Comparison of ENCODE assay signal across 9 cellular contexts in genomic region chr3:154904328-154904727, GRCh38.
DNase-seq lines count a peak whose midpoint lies in the region; ATAC-seq and TF ChIP-seq lines count a peak whose summit lies in the region.
"Had no signal": no experiment of that assay in that cellular context is flagged by ENCODE, and none has a peak within 500 bp of the region (broad histone marks: within the 10 kb centered on the region; RNA-seq: fewer than 3 reads in every experiment).

No MANE protein-coding gene starts in this region.

- no peak for TF ChIP-seq EP300 in esophagus muscularis mucosa (IDR thresholded peaks at IDR 0.05)

- no peak for TF ChIP-seq POLR2A in esophagus muscularis mucosa (IDR thresholded peaks at IDR 0.05; ENCODE audit: low read depth)

- no peaks in the 10 kb centered on the region for H3K4me1 Mint-ChIP-seq in nephron progenitor cell

- H3K4me1 ChIP-seq in Karpas-422 (ENCODE audit: low read length) (no peaks in the 10 kb centered on the region), mammary epithelial cell (ENCODE audit: insufficient read depth, low read length) (no peaks in the 10 kb centered on the region), esophagus muscularis mucosa (no peaks in the 10 kb centered on the region)

- H3K27me3 ChIP-seq in GM06990 (replicated peaks; ENCODE audit: control insufficient read depth, insufficient read depth, low read length) (no peaks in the 10 kb centered on the region), Karpas-422 (ENCODE audit: low read length) (no peaks in the 10 kb centered on the region), mammary epithelial cell (ENCODE audit: insufficient read depth, low read length) (peaks cover 3% of the 10 kb centered on the region), esophagus muscularis mucosa (no peaks in the 10 kb centered on the region)

- H3K4me3 ChIP-seq in GM06990 (replicated peaks; ENCODE audit: low read depth, low read length), result no peak overlapping the region
- H3K4me3 ChIP-seq in Karpas-422 (ENCODE audit: low read length), result no peak overlapping the region
- H3K4me3 ChIP-seq in mammary epithelial cell (replicated peaks in 1 of 3; ENCODE audit: insufficient read depth in 1 of 3, low read depth in 2 of 3, low read length in 3 of 3), result no peak overlapping the region
- no peak overlapping the region for H3K4me3 ChIP-seq in esophagus muscularis mucosa

- no TSS peak for BruUV-seq in mammary epithelial cell (replicated peaks; lab: Mats Ljungman, UMichigan)

- WGBS in mammary epithelial cell (ENCODE audit: low coverage, missing lambda C conversion rate), result 29% methylated on average over 2 of the region's 2 CpGs
- WGBS in esophagus muscularis mucosa, result 45% methylated on average over 2 of the region's 2 CpGs

- H3K9me3 Mint-ChIP-seq in nephron progenitor cell, result peaks cover 20% of the 10 kb centered on the region

- H4K20me1 ChIP-seq in Karpas-422 (ENCODE audit: insufficient read depth, low read depth, low read length) (no peaks in the 10 kb centered on the region), mammary epithelial cell (ENCODE audit: insufficient read depth, low read length) (no peaks in the 10 kb centered on the region)

- peaks cover 2% of the 10 kb centered on the region for H3K36me3 Mint-ChIP-seq in nephron progenitor cell (ENCODE audit: low read depth)

- no peak overlapping the region for H3K4me3 Mint-ChIP-seq in nephron progenitor cell
- H3K4me3 Mint-ChIP-seq: activated CD8-positive, alpha-beta T cell treated with anti-CD3 and anti-CD28 coated beads for 36 hours had no signal

- H2AFZ ChIP-seq in Karpas-422 (ENCODE audit: low read length) (no peak overlapping the region), mammary epithelial cell (ENCODE audit: low read depth, low read length) (peak overlapping the region; percentile 34)

- DNase-seq in GM06990 (ENCODE audit: extremely low read depth, insufficient read length) (no peak), Karpas-422 (peak; percentile 75), mammary epithelial cell (peak; percentile 9), nephron progenitor cell (peak; percentile 3), esophagus muscularis mucosa (ENCODE audit: extremely low spot score) (no peak)
- DNase-seq: activated CD8-positive, alpha-beta T cell treated with anti-CD3 and anti-CD28 coated beads for 36 hours; stimulated activated CD8-positive, alpha-beta memory T cell treated with anti-CD3 and anti-CD28 coated beads, Interleukin-4, amount 100 ng/mL, for 48 hours had no signal

- peaks cover 2% of the 10 kb centered on the region for H3K27me3 Mint-ChIP-seq in nephron progenitor cell (ENCODE audit: low read depth, poor library complexity)
- H3K27me3 Mint-ChIP-seq: activated CD8-positive, alpha-beta T cell treated with anti-CD3 and anti-CD28 coated beads for 36 hours had no signal

- CTCF ChIA-PET in mammary epithelial cell (lab: Charles Lee; ENCODE audit: low non-redundant PET), result interaction anchor here (0.7 kb wide), 1 partner anchor 109 kb away, joined by 3 read pairs; no protein-coding TSS in a partner anchor

- peak overlapping the region; percentile 27 for H3K27ac Mint-ChIP-seq in nephron progenitor cell
- H3K27ac Mint-ChIP-seq: activated CD8-positive, alpha-beta T cell treated with anti-CD3 and anti-CD28 coated beads for 36 hours had no signal

- H3K27ac ChIP-seq in Karpas-422 (ENCODE audit: low read length), result no peak overlapping the region
- H3K27ac ChIP-seq in mammary epithelial cell (ENCODE audit: insufficient read depth, low read depth, low read length), result no peak overlapping the region
- H3K27ac ChIP-seq in esophagus muscularis mucosa (replicated peaks in 1 of 4), result no peak overlapping the region

- H3K9ac ChIP-seq in Karpas-422 (ENCODE audit: low read length), result no peak overlapping the region
- H3K9ac ChIP-seq in mammary epithelial cell (ENCODE audit: insufficient read depth, low read length), result no peak overlapping the region

- H3K36me3 ChIP-seq in GM06990 (ENCODE audit: control insufficient read depth, insufficient read depth, low read length), result no peaks in the 10 kb centered on the region
- no peaks in the 10 kb centered on the region for H3K36me3 ChIP-seq in Karpas-422 (ENCODE audit: insufficient read depth, low read length)
- H3K36me3 ChIP-seq in mammary epithelial cell (ENCODE audit: insufficient read depth, low read length), result no peaks in the 10 kb centered on the region
- no peaks in the 10 kb centered on the region for H3K36me3 ChIP-seq in esophagus muscularis mucosa

- in situ Hi-C loops in mammary epithelial cell (cut with MboI; ENCODE audit: low sequenced_read_pairs in 2 of 2), result no loop called here

- H3K4me2 ChIP-seq in Karpas-422 (ENCODE audit: low read depth, low read length, poor library complexity, severe bottlenecking) (no peak overlapping the region), mammary epithelial cell (ENCODE audit: insufficient read depth, low read depth, low read length) (no peak overlapping the region)

- no peaks in the 10 kb centered on the region for H3K9me2 ChIP-seq in Karpas-422 (replicated peaks; ENCODE audit: insufficient read depth, low read length)

- intact Hi-C loops in mammary epithelial cell (cut with micrococcal nuclease), result loop anchor here (1.0 kb wide), 1 partner anchor 419 kb away; no protein-coding TSS in a partner anchor
- intact Hi-C loops in esophagus muscularis mucosa (cut with DNase I), result no loop called here

- H3K9me3 ChIP-seq in Karpas-422 (ENCODE audit: low read length) (no peaks in the 10 kb centered on the region), mammary epithelial cell (replicated peaks; ENCODE audit: insufficient read depth, low read length) (no peaks in the 10 kb centered on the region), esophagus muscularis mucosa (no peaks in the 10 kb centered on the region)

- no peaks in the 10 kb centered on the region for H3K79me2 ChIP-seq in Karpas-422 (ENCODE audit: low read length)
- no peaks in the 10 kb centered on the region for H3K79me2 ChIP-seq in mammary epithelial cell (ENCODE audit: insufficient read depth, low read length)

- peak; percentile 28 for TF ChIP-seq CTCF in GM06990 (IDR thresholded peaks at IDR 0.05; ENCODE audit: insufficient read depth, low read length, poor library complexity, severe bottlenecking)
- peak; percentile 31 to 56 for TF ChIP-seq CTCF in mammary epithelial cell (conservative IDR thresholded peaks at IDR 0.05 in 1 of 2, IDR thresholded peaks at IDR 0.05 in 1 of 2; ENCODE audit: extremely low read depth in 1 of 2, insufficient read depth in 1 of 2, low read depth in 1 of 2, low read length in 2 of 2)
- peak; percentile 42 for TF ChIP-seq CTCF in nephron progenitor cell (IDR thresholded peaks at IDR 0.05)
- TF ChIP-seq CTCF in esophagus muscularis mucosa (IDR thresholded peaks at IDR 0.05), result peak in 1 of 3 experiments; percentile 19

- no peak for ATAC-seq in HG03571 (IDR thresholded peaks at IDR 0.05; ENCODE audit: unreplicated experiment)
- no peak for ATAC-seq in HG02642 (IDR thresholded peaks at IDR 0.05; ENCODE audit: poor library complexity, unreplicated experiment)
- ATAC-seq: activated CD8-positive, alpha-beta T cell treated with anti-CD3 and anti-CD28 coated beads for 36 hours had no signal

- dilution Hi-C loops in mammary epithelial cell (cut with HindIII; ENCODE audit: low sequenced_read_pairs), result no loop called here

Comparison
In these comparisons a context has a peak if more than half of its experiments do, and no peak if none do; other contexts are left out.
1. DNase-seq: peak in Karpas-422 (single experiment), mammary epithelial cell (single experiment) and nephron progenitor cell (single experiment); none in GM06990 (single experiment) and esophagus muscularis mucosa (single experiment).